ENCODE assay signal across 3 cellular contexts in the genomic region with DNA sequence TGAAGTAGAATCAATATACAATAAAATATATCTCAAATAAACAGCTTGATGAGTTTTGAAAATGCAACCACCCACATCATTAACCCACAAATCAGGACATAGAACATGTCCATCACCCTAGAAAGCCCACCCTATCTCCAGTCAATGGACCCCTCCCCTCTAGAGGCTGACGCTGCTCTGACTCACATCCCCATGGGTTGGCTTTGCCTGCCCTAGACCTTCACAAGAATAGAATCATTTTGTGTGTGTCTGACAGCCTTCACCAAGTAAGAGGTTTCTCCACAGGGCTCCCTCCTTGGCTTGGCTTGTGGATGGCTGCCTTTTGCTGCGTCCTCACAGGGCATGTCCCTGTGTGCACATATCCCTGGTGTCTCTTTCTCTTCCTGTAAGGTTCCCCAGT.
A peak's percentile ranks its signal among the peaks of the same experiment; 100 is the strongest.
TF ChIP-seq lines count a peak whose summit lies in the region.

No MANE protein-coding gene starts in this region.

TF ChIP-seq in HCT116, 20 proteins besides CTCF, POLR2A, EP300 and RAD21:
- TF ChIP-seq EZH2phosphoT487 (IDR thresholded peaks at IDR 0.05; ENCODE audit: borderline replicate concordance), result no peak
- no peak for TF ChIP-seq EZH2 (IDR thresholded peaks at IDR 0.05)
- TF ChIP-seq ELF1 (IDR thresholded peaks at IDR 0.05; ENCODE audit: borderline replicate concordance, low read depth), result no peak
- 0 out of 2 replicates have a peak, but pooled peaks have one; percentile 14 for TF ChIP-seq FOSL1 (IDR thresholded peaks at IDR 0.05; ENCODE audit: low read depth)
- TF ChIP-seq REST (IDR thresholded peaks at IDR 0.05; ENCODE audit: low read depth), result no peak
- TF ChIP-seq YY1 (IDR thresholded peaks at IDR 0.05; ENCODE audit: extremely low read depth, insufficient replicate concordance, low read depth, low read length), result no peak

TF ChIP-seq in IMR-90, 13 proteins besides CTCF, POLR2A, EP300 and RAD21:
- no peak for TF ChIP-seq NFE2L2 (IDR thresholded peaks at IDR 0.05; ENCODE audit: low read depth, low read length)
- TF ChIP-seq FOS (IDR thresholded peaks at IDR 0.05; ENCODE audit: low read depth, low read length), result no peak
- no peak for TF ChIP-seq RFX5 (IDR thresholded peaks at IDR 0.05; ENCODE audit: low read depth, low read length)
- TF ChIP-seq SMC3 (IDR thresholded peaks at IDR 0.05; ENCODE audit: low read depth, low read length), result no peak
- no peak for TF ChIP-seq USF2 (IDR thresholded peaks at IDR 0.05; ENCODE audit: low read depth, low read length)
- no peak for TF ChIP-seq ELK1 (IDR thresholded peaks at IDR 0.05; ENCODE audit: borderline replicate concordance, low read depth, low read length)
- TF ChIP-seq CEBPB (IDR thresholded peaks at IDR 0.05; ENCODE audit: low read depth, low read length), result no peak
- TF ChIP-seq MXI1 (IDR thresholded peaks at IDR 0.05; ENCODE audit: borderline replicate concordance, low read depth, low read length), result no peak
- TF ChIP-seq CHD1 (IDR thresholded peaks at IDR 0.05; ENCODE audit: low read depth, low read length), result no peak
- TF ChIP-seq MAFK (IDR thresholded peaks at IDR 0.05; ENCODE audit: low read depth, low read length), result no peak
- no peak for TF ChIP-seq BHLHE40 (IDR thresholded peaks at IDR 0.05; ENCODE audit: low read depth, low read length)
- TF ChIP-seq RCOR1 (IDR thresholded peaks at IDR 0.05; ENCODE audit: insufficient replicate concordance, low read length), result no peak
- TF ChIP-seq MAZ (IDR thresholded peaks at IDR 0.05; ENCODE audit: borderline replicate concordance, low read depth, low read length), result no peak

TF ChIP-seq in endothelial cell of umbilical vein, 7 proteins besides CTCF, POLR2A, EP300 and RAD21:
- peak; percentile 41 for TF ChIP-seq FOS (IDR thresholded peaks at IDR 0.05; ENCODE audit: borderline replicate concordance, insufficient read depth, low read length)
- TF ChIP-seq EZH2 (IDR thresholded peaks at IDR 0.05; ENCODE audit: borderline replicate concordance, low read depth, low read length, severe bottlenecking), result no peak
